ENCODE assay signal across 8 cellular contexts in the genomic region with DNA sequence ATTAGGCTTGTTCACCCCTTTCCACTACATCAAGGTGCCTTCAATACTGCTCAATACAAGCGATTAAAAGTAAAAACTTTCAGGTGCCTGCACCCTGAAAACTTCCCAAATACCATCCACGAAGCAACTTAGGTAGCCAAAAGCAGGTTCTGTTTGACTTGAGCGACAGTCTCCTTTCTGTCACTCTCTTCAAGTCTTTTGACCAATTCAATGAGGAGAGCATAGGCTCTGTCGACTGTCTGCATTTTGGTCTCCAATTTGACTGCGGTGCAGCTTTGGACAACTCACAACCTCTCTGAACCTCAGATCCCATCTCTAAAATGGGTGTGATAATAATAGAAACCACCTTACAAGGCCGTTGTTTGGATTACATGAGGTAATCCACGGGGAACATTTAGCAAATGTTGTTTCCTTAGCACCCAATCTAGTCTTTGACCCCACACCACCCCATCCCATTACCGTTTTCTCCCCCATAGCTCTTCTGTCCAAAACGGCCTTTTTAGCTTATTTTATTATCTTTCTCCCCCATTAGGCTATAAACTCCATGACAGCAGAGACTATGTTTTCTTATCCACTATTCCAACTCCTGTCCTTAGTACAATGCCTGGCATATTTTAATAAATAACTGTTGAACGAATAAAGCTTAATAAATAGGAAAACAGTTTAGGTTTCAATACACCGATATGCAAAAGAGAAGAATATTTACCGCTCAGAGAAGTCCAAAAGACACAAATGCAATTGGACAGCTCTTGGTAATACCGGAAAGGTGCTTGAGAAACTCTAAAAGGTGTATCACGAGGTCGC. TPM values are rescaled to one million over a fixed set of nuclear protein-coding genes. Genes with fewer than 3 reads are reported as not detected.
DNase-seq lines count a peak whose midpoint lies in the region; ATAC-seq and TF ChIP-seq lines count a peak whose summit lies in the region.

No MANE protein-coding gene starts in this region.

- TF ChIP-seq CTCF in astrocyte of the spinal cord (IDR thresholded peaks at IDR 0.05; ENCODE audit: low read depth, low read length) (no peak), upper lobe of right lung (IDR thresholded peaks at IDR 0.05) (no peak)

- no peaks in the 10 kb centered on the region for H3K27me3 ChIP-seq in upper lobe of right lung

- H3K4me1 Mint-ChIP-seq in activated naive CD4-positive, alpha-beta T cell treated with anti-CD3 and anti-CD28 coated beads, Interleukin-2, amount 10 ng/mL, durations not matched to agents 7 days and 5 days: peaks cover 66% of the 10 kb centered on the region
- H3K4me1 Mint-ChIP-seq in memory B cell: peaks cover 33% of the 10 kb centered on the region

- H3K27ac Mint-ChIP-seq in activated naive CD4-positive, alpha-beta T cell treated with anti-CD3 and anti-CD28 coated beads, Interleukin-2, amount 10 ng/mL, durations not matched to agents 7 days and 5 days: peak overlapping the region; percentile 98
- peak overlapping the region; percentile 100 for H3K27ac Mint-ChIP-seq in memory B cell

- H3K36me3 Mint-ChIP-seq in activated naive CD4-positive, alpha-beta T cell treated with anti-CD3 and anti-CD28 coated beads, Interleukin-2, amount 10 ng/mL, durations not matched to agents 7 days and 5 days: peaks cover 34% of the 10 kb centered on the region
- peaks cover 17% of the 10 kb centered on the region for H3K36me3 Mint-ChIP-seq in memory B cell

- H3K4me3 ChIP-seq in astrocyte of the spinal cord (ENCODE audit: low read depth, low read length) (peak overlapping the region; percentile 98), upper lobe of right lung (peak overlapping the region; percentile 87)

- H3K4me3 Mint-ChIP-seq in activated naive CD4-positive, alpha-beta T cell treated with anti-CD3 and anti-CD28 coated beads, Interleukin-2, amount 10 ng/mL, durations not matched to agents 7 days and 5 days: peak overlapping the region; percentile 88
- H3K4me3 Mint-ChIP-seq in memory B cell: peak overlapping the region; percentile 94

- CTCF ChIA-PET in activated naive CD4-positive, alpha-beta T cell treated with anti-CD3 and anti-CD28 coated beads, Interleukin-2, amount 10 ng/mL, durations not matched to agents 7 days and 5 days (lab: Charles Lee): interaction anchor here (0.6 to 2.2 kb wide), 7 partner anchors 9 to 216 kb away, joined by 3 to 14 read pairs (median 3); no protein-coding TSS in a partner anchor

- intact Hi-C loops in upper lobe of right lung (cut with DNase I): no loop called here

- peaks cover 20% of the 10 kb centered on the region for H3K4me1 ChIP-seq in upper lobe of right lung

- H3K9me3 ChIP-seq in upper lobe of right lung: no peaks in the 10 kb centered on the region

- peak overlapping the region; percentile 99 for H3K27ac ChIP-seq in upper lobe of right lung

- ATAC-seq in memory B cell (ENCODE audit: low read depth) (no peak), upper lobe of right lung (no peak)
- ATAC-seq in activated CD4-positive, CD25-positive, alpha-beta regulatory T cell treated with anti-CD3 and anti-CD28 coated beads, Interleukin-2, amount 50 U/mL, for 24 hours: no peak

- no peak for DNase-seq in activated naive CD4-positive, alpha-beta T cell treated with anti-CD3 and anti-CD28 coated beads, Interleukin-2, amount 10 ng/mL, durations not matched to agents 7 days and 5 days
- no peak for DNase-seq in activated naive CD4-positive, alpha-beta T cell treated with Interleukin-2 at 50 U/mL for 16 hours
- DNase-seq in astrocyte of the spinal cord (ENCODE audit: low read depth, low spot score): no peak
- no peak for DNase-seq in memory B cell (ENCODE audit: low spot score in 2 of 2)
- no peak for DNase-seq in upper lobe of right lung
- DNase-seq in NCI-H2227 (lab: John Stamatoyannopoulos, UW; ENCODE audit: unreplicated experiment): no peak
- DNase-seq in NK-92 treated with Interleukin-12 subunit alpha and Interleukin-12 subunit beta, amount 100 ng/mL, for 24 hours (lab: John Stamatoyannopoulos, UW): no peak

- H3K9me3 Mint-ChIP-seq in activated naive CD4-positive, alpha-beta T cell treated with anti-CD3 and anti-CD28 coated beads, Interleukin-2, amount 10 ng/mL, durations not matched to agents 7 days and 5 days: no peaks in the 10 kb centered on the region
- H3K9me3 Mint-ChIP-seq in memory B cell: no peaks in the 10 kb centered on the region

- H3K27me3 Mint-ChIP-seq in activated naive CD4-positive, alpha-beta T cell treated with anti-CD3 and anti-CD28 coated beads, Interleukin-2, amount 10 ng/mL, durations not matched to agents 7 days and 5 days: peaks cover 4% of the 10 kb centered on the region
- H3K27me3 Mint-ChIP-seq in memory B cell: no peaks in the 10 kb centered on the region

- H3K36me3 ChIP-seq in upper lobe of right lung: peaks cover 22% of the 10 kb centered on the region

- in situ Hi-C loops in astrocyte of the spinal cord (cut with HindIII; ENCODE audit: low sequenced_read_pairs): no loop called here

RNA-seq across cellular contexts. Expression of a gene that starts 1.0 kb away (rescaled TPM):
- 97.1 TPM for total RNA-seq in upper lobe of right lung

RNA-seq across cellular contexts. Expression of a gene that starts 8.1 kb away (rescaled TPM):
- 28.9 TPM for total RNA-seq in upper lobe of right lung
